ENCODE assay signal across 25 cellular contexts in the genomic region with DNA sequence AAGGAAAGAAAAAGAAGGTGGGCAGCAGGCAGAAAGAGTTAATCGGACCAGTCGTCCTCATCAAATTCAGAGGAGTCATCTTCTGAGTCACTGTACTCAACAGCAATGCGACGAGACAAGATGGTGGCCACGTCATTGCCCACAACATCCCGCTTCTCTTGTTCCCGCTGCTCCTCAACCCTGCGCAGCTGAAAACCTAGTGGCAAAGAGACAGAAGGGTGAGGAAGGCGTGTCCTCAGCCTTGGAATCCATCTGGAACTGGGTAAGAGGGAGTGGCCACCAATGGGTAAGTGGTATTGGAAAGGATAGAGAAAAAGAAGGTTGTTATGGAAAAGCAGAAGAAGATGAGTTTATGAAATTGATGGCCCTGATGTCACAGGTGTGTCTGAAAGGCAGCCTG. TPM values are rescaled to one million over a fixed set of nuclear protein-coding genes. Genes with fewer than 3 reads are reported as not detected.
DNase-seq lines count a peak whose midpoint lies in the region; ATAC-seq and TF ChIP-seq lines count a peak whose summit lies in the region.
"Had no signal": no experiment of that assay in that cellular context is flagged by ENCODE, and none has a peak within 500 bp of the region (broad histone marks: within the 10 kb centered on the region; RNA-seq: fewer than 3 reads in every experiment).

No MANE protein-coding gene starts in this region.

- TF ChIP-seq CTCF in fibroblast of mammary gland (conservative IDR thresholded peaks at IDR 0.05; ENCODE audit: control insufficient read depth, insufficient read depth, low read depth, low read length) = no peak

- peaks cover 69% of the 10 kb centered on the region for H3K36me3 Mint-ChIP-seq in activated T-cell treated with anti-CD3 and anti-CD28 coated beads, Interleukin-2, amount 50 U/mL, for 24 hours (ENCODE audit: low read depth)
- H3K36me3 Mint-ChIP-seq in activated T-cell treated with anti-CD3 and anti-CD28 coated beads, Interleukin-2, amount 50 U/mL, for 4 hours (ENCODE audit: insufficient read depth) = peaks cover 33% of the 10 kb centered on the region
- peaks cover 40% of the 10 kb centered on the region for H3K36me3 Mint-ChIP-seq in T-cell
- peaks cover 38% of the 10 kb centered on the region for H3K36me3 Mint-ChIP-seq in stimulated activated memory B cell treated with anti-CD40 and anti-IgM and Interleukin-4, amounts not matched to agents 10 μg/mL and 1 μg/mL and 100 μg/mL, for 72 hours

- H3K4me3 ChIP-seq in fibroblast of mammary gland (ENCODE audit: control insufficient read depth, low read depth, low read length) = no peak overlapping the region
- H3K4me3 ChIP-seq in MG63 = no peak overlapping the region
- H3K4me3 ChIP-seq: adrenal gland, mucosa of descending colon, ovary, upper lobe of left lung had no signal

- H3K27ac Mint-ChIP-seq in activated T-cell treated with anti-CD3 and anti-CD28 coated beads, Interleukin-2, amount 50 U/mL, for 24 hours = peak overlapping the region; percentile 58
- H3K27ac Mint-ChIP-seq in T-cell = peak overlapping the region; percentile 34 to 73
- peak overlapping the region; percentile 62 for H3K27ac Mint-ChIP-seq in stimulated activated memory B cell treated with anti-CD40 and anti-IgM and Interleukin-4, amounts not matched to agents 10 μg/mL and 1 μg/mL and 100 μg/mL, for 72 hours
- H3K27ac Mint-ChIP-seq: stimulated activated naive CD8-positive, alpha-beta T cell treated with anti-CD3 and anti-CD28 coated beads, Interleukin-15, amount 100 ng/mL, for 72 hours; T-helper 17 cell had no signal

- no peak for ATAC-seq in activated T-cell treated with anti-CD3 and anti-CD28 coated beads, Interleukin-2, amount 50 U/mL, for 4 hours
- no peak for ATAC-seq in T-cell (replicated peaks in 1 of 4)
- no peak for ATAC-seq in stimulated activated memory B cell treated with anti-CD40 and anti-IgM and Interleukin-4, amounts not matched to agents 10 μg/mL and 1 μg/mL and 100 μg/mL, for 72 hours
- ATAC-seq: left ventricle myocardium superior; mucosa of descending colon; sciatic nerve; stimulated activated naive CD8-positive, alpha-beta T cell treated with anti-CD3 and anti-CD28 coated beads, Interleukin-15, amount 100 ng/mL, for 72 hours; T-helper 17 cell had no signal

- H3K4me1 Mint-ChIP-seq in activated T-cell treated with anti-CD3 and anti-CD28 coated beads, Interleukin-2, amount 50 U/mL, for 24 hours (ENCODE audit: low read depth) = peaks cover 12% of the 10 kb centered on the region
- H3K4me1 Mint-ChIP-seq in activated T-cell treated with anti-CD3 and anti-CD28 coated beads, Interleukin-2, amount 50 U/mL, for 4 hours (ENCODE audit: low read depth) = peaks cover 13% of the 10 kb centered on the region
- H3K4me1 Mint-ChIP-seq in T-cell = peaks cover 10 to 19% (median 13%) of the 10 kb centered on the region in 3 donors
- H3K4me1 Mint-ChIP-seq in stimulated activated memory B cell treated with anti-CD40 and anti-IgM and Interleukin-4, amounts not matched to agents 10 μg/mL and 1 μg/mL and 100 μg/mL, for 72 hours = peaks cover 45% of the 10 kb centered on the region

- H3K4me3 Mint-ChIP-seq in activated T-cell treated with anti-CD3 and anti-CD28 coated beads, Interleukin-2, amount 50 U/mL, for 24 hours = no peak overlapping the region
- H3K4me3 Mint-ChIP-seq in activated T-cell treated with anti-CD3 and anti-CD28 coated beads, Interleukin-2, amount 50 U/mL, for 4 hours = no peak overlapping the region
- no peak overlapping the region for H3K4me3 Mint-ChIP-seq in T-cell
- no peak overlapping the region for H3K4me3 Mint-ChIP-seq in stimulated activated memory B cell treated with anti-CD40 and anti-IgM and Interleukin-4, amounts not matched to agents 10 μg/mL and 1 μg/mL and 100 μg/mL, for 72 hours
- H3K4me3 Mint-ChIP-seq: central memory CD8-positive, alpha-beta T cell; stimulated activated naive CD8-positive, alpha-beta T cell treated with anti-CD3 and anti-CD28 coated beads, Interleukin-15, amount 100 ng/mL, for 72 hours; T-helper 17 cell had no signal

- H3K36me3 ChIP-seq in MG63 = peaks cover 55% of the 10 kb centered on the region
- H3K36me3 ChIP-seq: ovary had no signal

- DNase-seq in activated T-cell treated with anti-CD3 and anti-CD28 coated beads, Interleukin-2, amount 50 U/mL, for 24 hours = no peak
- DNase-seq in activated T-cell treated with anti-CD3 and anti-CD28 coated beads, Interleukin-2, amount 50 U/mL, for 4 hours = no peak
- DNase-seq in T-cell (no peak), fibroblast of mammary gland (ENCODE audit: low read depth) (peak; percentile 70), nucleus accumbens (lab: John Stamatoyannopoulos, UW) (no peak), MG63 (no peak), RKO (ENCODE audit: low spot score) (no peak)
- DNase-seq: activated CD8-positive, alpha-beta memory T cell treated with anti-CD3 and anti-CD28 coated beads for 24 hours; adrenal gland; C1 segment of cervical spinal cord; effector CD4-positive, alpha-beta T cell; GDM1; left ventricle myocardium superior; mucosa of descending colon; NCI-H1105 treated with DMSO at 0.1 percent for 48 hours; NCI-H526 treated with DMSO at 0.1 percent for 48 hours; ovary; Right ventricle myocardium superior; stimulated activated naive CD8-positive, alpha-beta T cell treated with anti-CD3 and anti-CD28 coated beads, Interleukin-15, amount 100 ng/mL, for 72 hours; T-helper 17 cell; upper lobe of left lung; WERI-Rb-1 had no signal

- H3K27me3 Mint-ChIP-seq in activated T-cell treated with anti-CD3 and anti-CD28 coated beads, Interleukin-2, amount 50 U/mL, for 24 hours = no peaks in the 10 kb centered on the region
- no peaks in the 10 kb centered on the region for H3K27me3 Mint-ChIP-seq in activated T-cell treated with anti-CD3 and anti-CD28 coated beads, Interleukin-2, amount 50 U/mL, for 4 hours (ENCODE audit: low read depth)
- no peaks in the 10 kb centered on the region for H3K27me3 Mint-ChIP-seq in T-cell
- H3K27me3 Mint-ChIP-seq in stimulated activated memory B cell treated with anti-CD40 and anti-IgM and Interleukin-4, amounts not matched to agents 10 μg/mL and 1 μg/mL and 100 μg/mL, for 72 hours = no peaks in the 10 kb centered on the region
- H3K27me3 Mint-ChIP-seq: central memory CD8-positive, alpha-beta T cell; stimulated activated naive CD8-positive, alpha-beta T cell treated with anti-CD3 and anti-CD28 coated beads, Interleukin-15, amount 100 ng/mL, for 72 hours; T-helper 17 cell had no signal

- no peaks in the 10 kb centered on the region for H3K9me3 ChIP-seq in MG63
- H3K9me3 ChIP-seq: adrenal gland, mucosa of descending colon, ovary, upper lobe of left lung had no signal

- CTCF ChIA-PET in T-cell (lab: Charles Lee) = no interaction called here

- POLR2A ChIA-PET in T-cell (lab: Charles Lee) = no interaction called here

- no peaks in the 10 kb centered on the region for H3K27me3 ChIP-seq in MG63
- H3K27me3 ChIP-seq: adrenal gland, ovary, upper lobe of left lung had no signal

- H3K9me3 Mint-ChIP-seq in activated T-cell treated with anti-CD3 and anti-CD28 coated beads, Interleukin-2, amount 50 U/mL, for 24 hours = no peaks in the 10 kb centered on the region
- H3K9me3 Mint-ChIP-seq in activated T-cell treated with anti-CD3 and anti-CD28 coated beads, Interleukin-2, amount 50 U/mL, for 4 hours = no peaks in the 10 kb centered on the region
- H3K9me3 Mint-ChIP-seq in T-cell = no peaks in the 10 kb centered on the region
- no peaks in the 10 kb centered on the region for H3K9me3 Mint-ChIP-seq in stimulated activated memory B cell treated with anti-CD40 and anti-IgM and Interleukin-4, amounts not matched to agents 10 μg/mL and 1 μg/mL and 100 μg/mL, for 72 hours
- H3K9me3 Mint-ChIP-seq: central memory CD8-positive, alpha-beta T cell; stimulated activated naive CD8-positive, alpha-beta T cell treated with anti-CD3 and anti-CD28 coated beads, Interleukin-15, amount 100 ng/mL, for 72 hours had no signal

RNA-seq across cellular contexts. Expression of a gene that starts 15.7 kb away (rescaled TPM):
- 1 to 10 TPM; 2.7 to 4.9 (median 3.4) TPM for total RNA-seq in activated T-cell treated with anti-CD3 and anti-CD28 coated beads, Interleukin-2, amount 50 U/mL, for 4 hours
- total RNA-seq in T-cell = under 1 TPM in 2 of 5 donors, not detected in 3; 0.21 to 0.35 TPM
- not detected in 2 replicates for total RNA-seq in MG63 (2014; rRNA removed; shearing (Covaris generic); ENCODE audit: low replicate concordance)

RNA-seq across cellular contexts. Expression of a gene that starts 25.0 kb away (rescaled TPM):
- not detected for total RNA-seq in activated T-cell treated with anti-CD3 and anti-CD28 coated beads, Interleukin-2, amount 50 U/mL, for 4 hours
- not detected for total RNA-seq in T-cell
- total RNA-seq in MG63 (2014; rRNA removed; shearing (Covaris generic); ENCODE audit: low replicate concordance) = not detected in 2 replicates
- total RNA-seq: left ventricle myocardium superior, Right ventricle myocardium superior, sciatic nerve, T-helper 17 cell had no signal

RNA-seq across cellular contexts. Expression of a gene that starts 33.5 kb away (rescaled TPM):
- under 1 TPM in 2 of 3 donors, not detected in 1; 0.33 to 0.34 TPM for total RNA-seq in activated T-cell treated with anti-CD3 and anti-CD28 coated beads, Interleukin-2, amount 50 U/mL, for 4 hours
- total RNA-seq in T-cell = under 1 TPM in 3 of 5 donors, not detected in 2; 0.26 to 0.44 (median 0.38) TPM
- not detected in 2 replicates for total RNA-seq in MG63 (2014; rRNA removed; shearing (Covaris generic); ENCODE audit: low replicate concordance)
- total RNA-seq: T-helper 17 cell had no signal

RNA-seq across cellular contexts. Expression of a gene that starts 41.4 kb away (rescaled TPM):
- 1 to 10 TPM; 3.1 to 4.8 (median 3.5) TPM for total RNA-seq in activated T-cell treated with anti-CD3 and anti-CD28 coated beads, Interleukin-2, amount 50 U/mL, for 4 hours
- 10 to 100 TPM in 3 of 5 donors, 1 to 10 TPM in 2; 7.0 to 31.1 (median 12.8) TPM for total RNA-seq in T-cell
- total RNA-seq in MG63 (2014; rRNA removed; shearing (Covaris generic); ENCODE audit: low replicate concordance) = 11.5 and 26.9 TPM in 2 replicates
